ENCODE assay signal across 8 cellular contexts in the genomic region with DNA sequence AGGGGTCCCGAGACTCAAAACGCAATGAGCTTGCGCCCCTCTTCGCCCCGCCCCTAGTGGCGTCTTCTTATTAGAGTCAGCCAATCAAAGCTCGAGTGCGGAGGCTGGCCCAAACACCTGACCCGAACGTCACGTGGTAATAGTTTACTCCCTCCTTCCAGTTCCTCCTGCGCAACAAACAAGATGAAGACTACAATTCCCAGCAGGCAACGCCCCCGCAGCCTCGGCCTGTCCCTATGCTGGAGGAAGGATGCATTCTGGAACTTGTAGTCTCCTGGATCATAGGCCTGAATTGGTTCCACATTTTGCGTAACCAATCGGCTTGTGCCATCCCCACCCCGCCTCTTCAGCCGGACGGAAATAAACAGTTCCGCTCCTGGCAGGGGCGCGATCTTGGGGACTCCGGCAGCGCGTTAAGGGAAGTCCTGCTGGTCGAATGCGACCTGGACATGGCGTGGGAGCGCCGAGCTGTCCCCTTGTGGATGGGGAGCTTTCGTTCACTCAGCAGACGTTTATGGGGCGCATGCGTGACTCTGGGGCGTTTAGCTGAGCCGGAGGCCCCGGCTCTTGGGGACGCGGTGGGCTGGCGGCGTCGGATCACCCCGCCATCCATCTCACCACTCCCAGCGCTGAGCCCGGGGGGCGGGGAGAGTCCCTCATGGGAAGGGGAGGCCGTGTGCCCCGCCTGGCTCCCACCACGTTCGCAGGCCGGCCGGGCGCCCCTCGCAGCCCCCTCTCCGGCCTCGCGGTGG. TPM values are rescaled to one million over a fixed set of nuclear protein-coding genes. Genes with fewer than 3 reads are reported as not detected.
DNase-seq lines count a peak whose midpoint lies in the region; ATAC-seq and TF ChIP-seq lines count a peak whose summit lies in the region.

A gene (minus strand): TSS at position 26 of the 752 bp plus-strand sequence. CDS start 38 bp downstream, outside the sequence.

- H3K9me2 ChIP-seq in hepatocyte (replicated peaks; ENCODE audit: insufficient read depth): no peaks in the 10 kb centered on the region

- H3K4me3 ChIP-seq in astrocyte of the cerebellum (ENCODE audit: low read depth, low read length) (peak within 1 kb of the TSS; percentile 74), hepatocyte (peak within 1 kb of the TSS; percentile 38)

- H3K4me2 ChIP-seq in hepatocyte: peak within 1 kb of the TSS; percentile 91

- in situ Hi-C loops in astrocyte of the cerebellum (cut with HindIII; ENCODE audit: low sequenced_read_pairs): no loop called here

- DNase-seq in NCI-H2029 treated with DMSO at 0.1 percent for 48 hours (lab: John Stamatoyannopoulos, UW) (peak; percentile 98), T-helper 9 cell (peak; percentile 94), astrocyte of the cerebellum (ENCODE audit: low read depth) (peak; percentile 100), hepatocyte (ENCODE audit: low spot score) (peak; percentile 100), renal cortical epithelial cell (ENCODE audit: low read depth) (peak; percentile 100), cortex of kidney (lab: John Stamatoyannopoulos, UW) (no peak)

- ATAC-seq in GM18508 (IDR thresholded peaks at IDR 0.05; ENCODE audit: insufficient read depth, unreplicated experiment): peak; percentile 64
- ATAC-seq in HG03025 (IDR thresholded peaks at IDR 0.05; ENCODE audit: low FRiP score, unreplicated experiment): peak; percentile 82

- H2AFZ ChIP-seq in hepatocyte: peak within 1 kb of the TSS; percentile 23

- no peaks in the 10 kb centered on the region for H3K27me3 ChIP-seq in hepatocyte

- TF ChIP-seq CTCF in astrocyte of the cerebellum (IDR thresholded peaks at IDR 0.05; ENCODE audit: low read depth, low read length, missing control alignments) (peak; percentile 22), hepatocyte (IDR thresholded peaks at IDR 0.05; ENCODE audit: poor library complexity) (peak; percentile 61)

- H3K79me2 ChIP-seq in hepatocyte: peaks cover 24% of the 10 kb centered on the region

- peak within 1 kb of the TSS; percentile 91 for H3K27ac ChIP-seq in hepatocyte

- peaks cover 5% of the 10 kb centered on the region for H3K4me1 ChIP-seq in hepatocyte (ENCODE audit: insufficient read depth)

- no peaks in the 10 kb centered on the region for H4K20me1 ChIP-seq in hepatocyte (ENCODE audit: insufficient read depth, poor library complexity, severe bottlenecking)

- H3K36me3 ChIP-seq in hepatocyte (replicated peaks; ENCODE audit: insufficient read depth, low read depth): no peaks in the 10 kb centered on the region

- 1% methylated on average over 47 of the region's 58 CpGs for WGBS in hepatocyte (ENCODE audit: low lambda C conversion rate, missing lambda C conversion rate)

- H3K9me3 ChIP-seq in hepatocyte (ENCODE audit: low read depth): no peaks in the 10 kb centered on the region

RNA-seq across cellular contexts. Expression of the gene that starts here (rescaled TPM):
- total RNA-seq in hepatocyte (22.8 and 29.0 TPM in 2 replicates), renal cortical epithelial cell (21.2 and 37.5 TPM in 2 replicates)
- polyA plus RNA-seq in hepatocyte: 129 and 143 TPM in 2 replicates
